ENCODE assay signal across 25 cellular contexts in genomic region chr4:27844359-27844758, GRCh38.
"Had no signal": no experiment of that assay in that cellular context is flagged by ENCODE, and none has a peak within 500 bp of the region (broad histone marks: within the 10 kb centered on the region; RNA-seq: fewer than 3 reads in every experiment).

No MANE protein-coding gene starts in this region.

- H3K9me3 ChIP-seq: esophagus muscularis mucosa, gastroesophageal sphincter, heart left ventricle, left lung, prostate gland, right atrium auricular region, transverse colon, upper lobe of right lung, uterus had no signal

- DNase-seq: dermis blood vessel endothelial cell; effector memory CD4-positive, alpha-beta T cell; foreskin fibroblast; heart left ventricle; left cardiac atrium; left lung; mesenchymal stem cell; naive thymus-derived CD8-positive, alpha-beta T cell; nephron progenitor cell; nucleus accumbens; stimulated activated CD4-positive, alpha-beta T cell treated with anti-CD3 and anti-CD28 coated beads, Interleukin-2, amount 100 ng/mL, for 24 hours; stimulated activated CD4-positive, alpha-beta T cell treated with anti-CD3 and anti-CD28 coated beads, Interleukin-4, amount 100 ng/mL, for 24 hours; stimulated activated naive CD4-positive, alpha-beta T cell treated with Interleukin-2 at 50 U/mL for 16 hours; substantia nigra; transverse colon; upper lobe of right lung; uterus had no signal

- H3K4me1 ChIP-seq: esophagus muscularis mucosa, gastroesophageal sphincter, heart left ventricle, left lung, prostate gland, right atrium auricular region, transverse colon, upper lobe of right lung, uterus had no signal

- ATAC-seq: gastroesophageal sphincter; heart left ventricle; left cardiac atrium; left lung; naive thymus-derived CD8-positive, alpha-beta T cell; sciatic nerve; stimulated activated effector memory CD8-positive, alpha-beta T cell treated with anti-CD3 and anti-CD28 coated beads, Interleukin-12 subunit alpha, Interleukin-12 subunit beta, amount 100 ng/mL, for 72 hours; upper lobe of right lung had no signal

- H3K4me3 ChIP-seq: coronary artery, esophagus muscularis mucosa, gastroesophageal sphincter, heart left ventricle, hepatocyte, left lung, prostate gland, right atrium auricular region, transverse colon, upper lobe of right lung, uterus had no signal

- H3K27me3 ChIP-seq: esophagus muscularis mucosa, gastroesophageal sphincter, heart left ventricle, hepatocyte, left lung, right atrium auricular region, transverse colon, upper lobe of right lung, uterus had no signal

- H3K36me3 ChIP-seq: esophagus muscularis mucosa, gastroesophageal sphincter, heart left ventricle, left lung, prostate gland, right atrium auricular region, transverse colon, upper lobe of right lung, uterus had no signal
